20 cellular contexts compared by ENCODE assay signal in the genomic region with DNA sequence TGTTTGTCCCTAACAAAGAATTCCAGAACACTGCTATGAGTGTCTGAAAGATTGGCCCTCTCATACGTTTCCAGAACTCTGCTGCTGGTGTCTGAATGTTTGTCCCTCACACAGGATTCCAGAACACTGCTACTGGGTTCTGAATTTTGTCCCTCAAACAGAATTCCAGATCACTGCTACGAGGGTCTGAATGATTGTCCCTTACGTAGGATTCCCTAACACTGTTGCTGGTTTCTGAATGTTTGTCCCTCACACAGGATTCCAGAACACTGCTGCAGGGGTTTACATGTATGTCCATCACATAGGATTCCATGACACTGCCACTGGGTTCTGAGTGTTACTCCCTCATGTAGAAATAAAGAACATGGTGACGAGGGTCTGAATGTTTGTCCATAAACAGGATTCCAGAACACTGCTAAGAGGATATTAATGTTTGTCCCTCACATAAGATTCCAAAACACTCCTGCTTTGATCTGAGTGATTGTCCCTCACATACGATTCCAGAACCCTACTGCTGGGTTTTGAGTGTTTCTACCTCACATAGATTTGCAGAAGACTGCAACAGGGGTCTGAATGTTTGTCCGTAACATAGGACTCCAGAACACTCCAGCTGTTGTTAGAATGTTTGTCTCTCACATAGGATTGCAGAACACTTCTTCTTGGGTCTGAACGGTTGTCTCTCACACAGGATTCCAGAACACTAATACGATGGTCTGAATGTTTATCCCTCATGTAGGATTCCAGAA.
"Had no signal": no experiment of that assay in that cellular context is flagged by ENCODE, and none has a peak within 500 bp of the region (broad histone marks: within the 10 kb centered on the region; RNA-seq: fewer than 3 reads in every experiment).

No MANE protein-coding gene starts in this region.

- H3K27me3 Mint-ChIP-seq: activated CD4-positive, alpha-beta T cell treated with anti-CD3 and anti-CD28 coated beads, Interleukin-2, amount 10 ng/mL, durations not matched to agents 7 days and 5 days; progenitor cell of endocrine pancreas; stimulated activated naive CD8-positive, alpha-beta T cell treated with anti-CD3 and anti-CD28 coated beads, Interleukin-15, Interleukin-2, amounts not matched to agents 100 ng/mL and 50 ng/mL, for 24 hours; type B pancreatic cell had no signal

- H3K4me3 Mint-ChIP-seq: activated CD4-positive, alpha-beta T cell treated with anti-CD3 and anti-CD28 coated beads, Interleukin-2, amount 10 ng/mL, durations not matched to agents 7 days and 5 days; activated CD8-positive, alpha-beta T cell treated with anti-CD3 and anti-CD28 coated beads, Interleukin-2, amount 10 ng/mL, durations not matched to agents 7 days and 5 days; memory B cell; nephron; stimulated activated naive CD8-positive, alpha-beta T cell treated with anti-CD3 and anti-CD28 coated beads, Interleukin-15, Interleukin-2, amounts not matched to agents 100 ng/mL and 50 ng/mL, for 24 hours; type B pancreatic cell had no signal

- H3K36me3 Mint-ChIP-seq: type B pancreatic cell had no signal

- H3K4me3 ChIP-seq: ascending aorta, skin epidermis, testis had no signal

- H3K27ac Mint-ChIP-seq: activated CD4-positive, alpha-beta T cell treated with anti-CD3 and anti-CD28 coated beads, Interleukin-2, amount 10 ng/mL, durations not matched to agents 7 days and 5 days; activated CD8-positive, alpha-beta T cell treated with anti-CD3 and anti-CD28 coated beads, Interleukin-2, amount 10 ng/mL, durations not matched to agents 7 days and 5 days; memory B cell; nephron; progenitor cell of endocrine pancreas; stimulated activated naive CD8-positive, alpha-beta T cell treated with anti-CD3 and anti-CD28 coated beads, Interleukin-15, Interleukin-2, amounts not matched to agents 100 ng/mL and 50 ng/mL, for 24 hours; type B pancreatic cell had no signal

- ATAC-seq: activated CD4-positive, CD25-positive, alpha-beta regulatory T cell treated with anti-CD3 and anti-CD28 coated beads, Interleukin-2, amount 50 U/mL, for 24 hours; activated CD8-positive, alpha-beta T cell treated with anti-CD3 and anti-CD28 coated beads, Interleukin-2, amount 10 ng/mL, durations not matched to agents 7 days and 5 days; left lobe of liver had no signal

- H3K36me3 ChIP-seq: ascending aorta had no signal

- H3K4me1 ChIP-seq: ascending aorta, testis had no signal

- DNase-seq: activated CD4-positive, alpha-beta T cell treated with anti-CD3 and anti-CD28 coated beads, Interleukin-2, amount 10 ng/mL, durations not matched to agents 7 days and 5 days; activated CD8-positive, alpha-beta memory T cell treated with anti-CD3 and anti-CD28 coated beads, Interleukin-2, amount 50 U/mL, for 48 hours; activated CD8-positive, alpha-beta T cell treated with anti-CD3 and anti-CD28 coated beads, Interleukin-2, amount 10 ng/mL, durations not matched to agents 7 days and 5 days; activated effector memory CD4-positive, alpha-beta T cell treated with anti-CD3 and anti-CD28 coated beads, Interleukin-2, amount 50 U/mL, for 16 hours; activated naive CD4-positive, alpha-beta T cell treated with anti-CD3 and anti-CD28 coated beads, Interleukin-2, amount 50 U/mL, for 16 hours; activated T-cell treated with anti-CD3 and anti-CD28 coated beads, Interleukin-2, amount 50 U/mL, for 48 hours; effector CD8-positive, alpha-beta T cell; glutamatergic neuron; kidney; occipital lobe; testis had no signal

- H3K9me3 ChIP-seq: testis had no signal

- H3K27me3 ChIP-seq: ascending aorta, testis had no signal

- H3K4me1 Mint-ChIP-seq: activated CD4-positive, alpha-beta T cell treated with anti-CD3 and anti-CD28 coated beads, Interleukin-2, amount 10 ng/mL, durations not matched to agents 7 days and 5 days; memory B cell; nephron had no signal

- H3K27ac ChIP-seq: ascending aorta, skin epidermis, testis had no signal
